In the genomic region with DNA sequence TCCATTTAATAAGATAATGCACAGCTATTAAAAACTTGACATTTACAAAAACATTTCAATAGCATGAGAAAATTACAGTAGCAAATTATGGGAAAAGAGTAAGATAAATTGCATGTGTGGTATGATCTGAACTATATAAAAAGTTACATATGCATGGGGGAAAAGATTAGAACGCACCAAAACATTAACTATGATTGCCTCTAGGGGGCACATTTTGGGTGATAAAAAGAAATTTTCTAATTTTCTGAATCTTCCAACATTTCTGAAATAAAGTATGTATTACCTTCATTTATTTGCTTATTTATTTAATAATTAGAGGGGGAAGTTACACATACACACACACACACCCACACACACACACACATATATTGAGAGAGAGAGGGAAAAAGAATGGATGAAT, we compare ENCODE assay signal across 2 cellular contexts.
TF ChIP-seq lines count a peak whose summit lies in the region.

No MANE protein-coding gene starts in this region.

TF ChIP-seq in IMR-90, 13 proteins besides CTCF, POLR2A, EP300 and RAD21:
- TF ChIP-seq CHD1 (IDR thresholded peaks at IDR 0.05; ENCODE audit: low read depth, low read length), result no peak
- TF ChIP-seq MAFK (IDR thresholded peaks at IDR 0.05; ENCODE audit: low read depth, low read length), result no peak
- no peak for TF ChIP-seq MAZ (IDR thresholded peaks at IDR 0.05; ENCODE audit: borderline replicate concordance, low read depth, low read length)
- no peak for TF ChIP-seq CEBPB (IDR thresholded peaks at IDR 0.05; ENCODE audit: low read depth, low read length)

TF ChIP-seq in GM12878, 131 proteins besides CTCF, POLR2A, EP300 and RAD21:
- TF ChIP-seq, protein P1, sequence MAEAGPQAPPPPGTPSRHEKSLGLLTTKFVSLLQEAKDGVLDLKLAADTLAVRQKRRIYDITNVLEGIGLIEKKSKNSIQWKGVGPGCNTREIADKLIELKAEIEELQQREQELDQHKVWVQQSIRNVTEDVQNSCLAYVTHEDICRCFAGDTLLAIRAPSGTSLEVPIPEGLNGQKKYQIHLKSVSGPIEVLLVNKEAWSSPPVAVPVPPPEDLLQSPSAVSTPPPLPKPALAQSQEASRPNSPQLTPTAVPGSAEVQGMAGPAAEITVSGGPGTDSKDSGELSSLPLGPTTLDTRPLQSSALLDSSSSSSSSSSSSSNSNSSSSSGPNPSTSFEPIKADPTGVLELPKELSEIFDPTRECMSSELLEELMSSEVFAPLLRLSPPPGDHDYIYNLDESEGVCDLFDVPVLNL (IDR thresholded peaks at IDR 0.05; ENCODE audit: low read depth, low read length), result no peak
- TF ChIP-seq, protein P2, sequence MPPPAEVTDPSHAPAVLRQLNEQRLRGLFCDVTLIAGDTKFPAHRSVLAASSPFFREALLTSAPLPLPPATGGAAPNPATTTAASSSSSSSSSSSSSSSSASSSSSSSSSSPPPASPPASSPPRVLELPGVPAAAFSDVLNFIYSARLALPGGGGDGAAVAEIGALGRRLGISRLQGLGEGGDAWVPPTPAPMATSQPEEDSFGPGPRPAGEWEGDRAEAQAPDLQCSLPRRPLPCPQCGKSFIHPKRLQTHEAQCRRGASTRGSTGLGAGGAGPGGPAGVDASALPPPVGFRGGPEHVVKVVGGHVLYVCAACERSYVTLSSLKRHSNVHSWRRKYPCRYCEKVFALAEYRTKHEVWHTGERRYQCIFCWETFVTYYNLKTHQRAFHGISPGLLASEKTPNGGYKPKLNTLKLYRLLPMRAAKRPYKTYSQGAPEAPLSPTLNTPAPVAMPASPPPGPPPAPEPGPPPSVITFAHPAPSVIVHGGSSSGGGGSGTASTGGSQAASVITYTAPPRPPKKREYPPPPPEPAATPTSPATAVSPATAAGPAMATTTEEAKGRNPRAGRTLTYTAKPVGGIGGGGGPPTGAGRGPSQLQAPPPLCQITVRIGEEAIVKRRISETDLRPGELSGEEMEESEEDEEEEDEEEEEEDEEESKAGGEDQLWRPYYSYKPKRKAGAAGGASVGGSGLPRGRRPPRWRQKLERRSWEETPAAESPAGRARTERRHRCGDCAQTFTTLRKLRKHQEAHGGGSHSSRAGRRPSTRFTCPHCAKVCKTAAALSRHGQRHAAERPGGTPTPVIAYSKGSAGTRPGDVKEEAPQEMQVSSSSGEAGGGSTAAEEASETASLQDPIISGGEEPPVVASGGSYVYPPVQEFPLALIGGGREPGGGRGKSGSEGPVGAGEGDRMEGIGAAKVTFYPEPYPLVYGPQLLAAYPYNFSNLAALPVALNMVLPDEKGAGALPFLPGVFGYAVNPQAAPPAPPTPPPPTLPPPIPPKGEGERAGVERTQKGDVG (CRISPR knock-in tag; IDR thresholded peaks at IDR 0.05), result no peak
- TF ChIP-seq ASH2L (IDR thresholded peaks at IDR 0.05; ENCODE audit: borderline replicate concordance, low read depth), result no peak
- no peak for TF ChIP-seq SMAD5 (IDR thresholded peaks at IDR 0.05; ENCODE audit: low read depth)
- no peak for TF ChIP-seq YBX1 (IDR thresholded peaks at IDR 0.05)
- TF ChIP-seq CBX5 (IDR thresholded peaks at IDR 0.05; ENCODE audit: low read depth), result no peak
- TF ChIP-seq ZNF207 (IDR thresholded peaks at IDR 0.05; ENCODE audit: borderline replicate concordance), result no peak
- TF ChIP-seq ZZZ3 (IDR thresholded peaks at IDR 0.05; ENCODE audit: control insufficient read depth, insufficient read length, low read depth), result no peak
- TF ChIP-seq HCFC1 (IDR thresholded peaks at IDR 0.05; ENCODE audit: low read length), result no peak
- TF ChIP-seq, protein P3, sequence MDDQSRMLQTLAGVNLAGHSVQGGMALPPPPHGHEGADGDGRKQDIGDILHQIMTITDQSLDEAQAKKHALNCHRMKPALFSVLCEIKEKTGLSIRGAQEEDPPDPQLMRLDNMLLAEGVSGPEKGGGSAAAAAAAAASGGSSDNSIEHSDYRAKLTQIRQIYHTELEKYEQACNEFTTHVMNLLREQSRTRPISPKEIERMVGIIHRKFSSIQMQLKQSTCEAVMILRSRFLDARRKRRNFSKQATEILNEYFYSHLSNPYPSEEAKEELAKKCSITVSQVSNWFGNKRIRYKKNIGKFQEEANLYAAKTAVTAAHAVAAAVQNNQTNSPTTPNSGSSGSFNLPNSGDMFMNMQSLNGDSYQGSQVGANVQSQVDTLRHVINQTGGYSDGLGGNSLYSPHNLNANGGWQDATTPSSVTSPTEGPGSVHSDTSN (IDR thresholded peaks at IDR 0.05; ENCODE audit: insufficient replicate concordance, low read depth, low read length), result no peak
- TF ChIP-seq, protein P4, sequence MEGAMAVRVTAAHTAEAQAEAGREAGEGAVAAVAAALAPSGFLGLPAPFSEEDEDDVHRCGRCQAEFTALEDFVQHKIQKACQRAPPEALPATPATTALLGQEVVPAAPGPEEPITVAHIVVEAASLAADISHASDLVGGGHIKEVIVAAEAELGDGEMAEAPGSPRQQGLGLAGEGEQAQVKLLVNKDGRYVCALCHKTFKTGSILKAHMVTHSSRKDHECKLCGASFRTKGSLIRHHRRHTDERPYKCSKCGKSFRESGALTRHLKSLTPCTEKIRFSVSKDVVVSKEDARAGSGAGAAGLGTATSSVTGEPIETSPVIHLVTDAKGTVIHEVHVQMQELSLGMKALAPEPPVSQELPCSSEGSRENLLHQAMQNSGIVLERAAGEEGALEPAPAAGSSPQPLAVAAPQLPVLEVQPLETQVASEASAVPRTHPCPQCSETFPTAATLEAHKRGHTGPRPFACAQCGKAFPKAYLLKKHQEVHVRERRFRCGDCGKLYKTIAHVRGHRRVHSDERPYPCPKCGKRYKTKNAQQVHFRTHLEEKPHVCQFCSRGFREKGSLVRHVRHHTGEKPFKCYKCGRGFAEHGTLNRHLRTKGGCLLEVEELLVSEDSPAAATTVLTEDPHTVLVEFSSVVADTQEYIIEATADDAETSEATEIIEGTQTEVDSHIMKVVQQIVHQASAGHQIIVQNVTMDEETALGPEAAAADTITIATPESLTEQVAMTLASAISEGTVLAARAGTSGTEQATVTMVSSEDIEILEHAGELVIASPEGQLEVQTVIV (IDR thresholded peaks at IDR 0.05; ENCODE audit: borderline replicate concordance, partially characterized antibody), result no peak
- TF ChIP-seq NFXL1 (IDR thresholded peaks at IDR 0.05; ENCODE audit: borderline replicate concordance), result no peak
- TF ChIP-seq RBBP5 (conservative IDR thresholded peaks at IDR 0.05), result no peak
